ENCODE assay signal across 10 cellular contexts in genomic region chr10:103616705-103617361, GRCh38.
DNase-seq lines count a peak whose midpoint lies in the region; ATAC-seq and TF ChIP-seq lines count a peak whose summit lies in the region.
"Had no signal": no experiment of that assay in that cellular context is flagged by ENCODE, and none has a peak within 500 bp of the region (broad histone marks: within the 10 kb centered on the region; RNA-seq: fewer than 3 reads in every experiment).

No MANE protein-coding gene starts in this region.

- H3K36me3 ChIP-seq in liver (ENCODE audit: control insufficient read depth in 4 of 4, insufficient read depth in 3 of 4, low read depth in 1 of 4, low read length in 3 of 4) = peaks cover 0 to 33% (median 22%) of the 10 kb centered on the region in 4 donors

- peak in 1 of 2 donors; percentile 62 for TF ChIP-seq RAD21 in liver (IDR thresholded peaks at IDR 0.05)

- H3K9ac ChIP-seq in liver (ENCODE audit: low read depth in 1 of 2, low read length in 2 of 2) = no peak overlapping the region

- ATAC-seq in stimulated activated naive CD8-positive, alpha-beta T cell treated with anti-CD3 and anti-CD28 coated beads, Interleukin-15, Interleukin-2, amounts not matched to agents 100 U/mL and 50 U/mL, for 24 hours = no peak
- no peak for ATAC-seq in SK-N-SH treated with all-trans-retinoic acid at 6 μM for 48 hours

- peaks cover 20 to 55% (median 47%) of the 10 kb centered on the region in 4 donors for H3K4me1 ChIP-seq in liver (ENCODE audit: control insufficient read depth in 4 of 4, insufficient read depth in 4 of 4, low read length in 3 of 4)

- H3K27ac ChIP-seq in dorsolateral prefrontal cortex = peak overlapping the region in 41 of 59 donors; percentile 5 to 90 (median 58)
- peak overlapping the region; percentile 23 to 46 for H3K27ac ChIP-seq in liver (ENCODE audit: low read depth in 1 of 2, low read length in 2 of 2)
- H3K27ac ChIP-seq in substantia nigra (ENCODE audit: low read depth, low read length, poor library complexity, severe bottlenecking) = peak overlapping the region; percentile 9

- H3K27me3 ChIP-seq in dorsolateral prefrontal cortex (no peaks in the 10 kb centered on the region), liver (ENCODE audit: control insufficient read depth in 4 of 4, insufficient read depth in 4 of 4, low read length in 3 of 4) (no peaks in the 10 kb centered on the region)

- H3K4me3 ChIP-seq in dorsolateral prefrontal cortex (no peak overlapping the region), liver (ENCODE audit: low read depth in 1 of 3, low read length in 3 of 3) (no peak overlapping the region)

- WGBS in liver = 41% methylated on average over 19 of the region's 19 CpGs

- TF ChIP-seq CTCF in dorsolateral prefrontal cortex (IDR thresholded peaks at IDR 0.05 in 54 of 56, conservative IDR thresholded peaks at IDR 0.05 in 2 of 56; ENCODE audit: low read depth in 1 of 56, partially characterized antibody in 56 of 56) (no peak), liver (IDR thresholded peaks at IDR 0.05; ENCODE audit: low read depth, low read length, missing input control) (no peak)

- no peaks in the 10 kb centered on the region for H3K9me3 ChIP-seq in liver (ENCODE audit: control insufficient read depth in 4 of 4, low read length in 3 of 4)

- intact Hi-C loops in dorsolateral prefrontal cortex (cut with DNase I) = loop anchor here (5.0 to 10.0 kb wide), 2 partner anchors 40 to 48 kb away; no protein-coding TSS in a partner anchor

- DNase-seq in GM04504 (ENCODE audit: low read depth) = peak; percentile 96
- peak in 1 of 10 donors; percentile 14 for DNase-seq in dorsolateral prefrontal cortex
- peak in 2 of 49 donors; percentile 11 to 27 for DNase-seq in substantia nigra (lab: John Stamatoyannopoulos, UW)
- no peak for DNase-seq in activated CD4-positive, CD25-positive, alpha-beta regulatory T cell treated with anti-CD3 and anti-CD28 coated beads, Interleukin-2, amount 50 U/mL, for 72 hours
- DNase-seq in stimulated activated naive CD8-positive, alpha-beta T cell treated with anti-CD3 and anti-CD28 coated beads, Interleukin-15, Interleukin-2, amounts not matched to agents 100 U/mL and 50 U/mL, for 24 hours = no peak
- no peak for DNase-seq in activated gamma-delta T cell treated with Interleukin-2 at 50 U/mL for 16 hours
- DNase-seq: activated T-cell treated with anti-CD3 and anti-CD28 coated beads, Interleukin-2, amount 50 U/mL, for 48 hours; NCI-H187 had no signal

TF ChIP-seq in liver, 16 proteins besides CTCF, POLR2A, EP300 and RAD21:
- TF ChIP-seq RXRA (IDR thresholded peaks at IDR 0.05) (peak; percentile 66 to 67), SP1 (IDR thresholded peaks at IDR 0.05) (peak; percentile 70), REST (IDR thresholded peaks at IDR 0.05) (peak; percentile 15), NR2F2 (IDR thresholded peaks at IDR 0.05) (peak; percentile 57), ATF3 (IDR thresholded peaks at IDR 0.05) (no peak), TAF1 (conservative IDR thresholded peaks at IDR 0.05) (no peak), HNF4A (conservative IDR thresholded peaks at IDR 0.05) (peak; percentile 59 to 65)

TF ChIP-seq in SK-N-SH treated with all-trans-retinoic acid at 6 μM for 48 hours, 23 proteins besides CTCF, POLR2A, EP300 and RAD21:
- TF ChIP-seq ZNF565 (CRISPR knock-in tag; conservative IDR thresholded peaks at IDR 0.05; ENCODE audit: low read depth) (no peak), ISL1 (CRISPR knock-in tag; IDR thresholded peaks at IDR 0.05) (no peak), PATZ1 (CRISPR knock-in tag; IDR thresholded peaks at IDR 0.05; ENCODE audit: borderline replicate concordance) (no peak), TOX (CRISPR knock-in tag; IDR thresholded peaks at IDR 0.05; ENCODE audit: borderline replicate concordance) (no peak), POU6F1 (CRISPR knock-in tag; IDR thresholded peaks at IDR 0.05; ENCODE audit: borderline replicate concordance, low read depth) (no peak), TSHZ2 (CRISPR knock-in tag; IDR thresholded peaks at IDR 0.05) (no peak), BACH2 (CRISPR knock-in tag; IDR thresholded peaks at IDR 0.05; ENCODE audit: borderline replicate concordance) (no peak)
